In genomic region chr5:55694152-55694830, GRCh38 we compare ENCODE assay signal across 1 cellular context.
TF ChIP-seq lines count a peak whose summit lies in the region.

No MANE protein-coding gene starts in this region.

TF ChIP-seq in HepG2, 621 proteins besides CTCF, POLR2A, EP300 and RAD21 (continued from another document):
- TF ChIP-seq PRDM15 (CRISPR knock-in tag; IDR thresholded peaks at IDR 0.05), result no peak
- TF ChIP-seq PAX8 (CRISPR knock-in tag; IDR thresholded peaks at IDR 0.05; ENCODE audit: borderline replicate concordance), result no peak
- no peak for TF ChIP-seq SAFB2 (CRISPR knock-in tag; IDR thresholded peaks at IDR 0.05; ENCODE audit: borderline replicate concordance, low read depth)
- TF ChIP-seq MTERF4 (CRISPR knock-in tag; IDR thresholded peaks at IDR 0.05), result no peak
- no peak for TF ChIP-seq MAF1 (CRISPR knock-in tag; IDR thresholded peaks at IDR 0.05; ENCODE audit: borderline replicate concordance)
- TF ChIP-seq HNRNPK (IDR thresholded peaks at IDR 0.05; ENCODE audit: low read depth, low read length, poor library complexity, severe bottlenecking), result peak; percentile 96
- no peak for TF ChIP-seq ZSCAN20 (CRISPR knock-in tag; IDR thresholded peaks at IDR 0.05; ENCODE audit: borderline replicate concordance)
- TF ChIP-seq KDM5B (CRISPR knock-in tag; IDR thresholded peaks at IDR 0.05; ENCODE audit: borderline replicate concordance), result no peak
- no peak for TF ChIP-seq CBX5 (CRISPR knock-in tag; IDR thresholded peaks at IDR 0.05; ENCODE audit: borderline replicate concordance)
- TF ChIP-seq YY1 (IDR thresholded peaks at IDR 0.05; ENCODE audit: insufficient read depth, insufficient replicate concordance, low read depth, low read length), result no peak
- no peak for TF ChIP-seq ZNF616 (CRISPR knock-in tag; IDR thresholded peaks at IDR 0.05; ENCODE audit: low read depth)
- no peak for TF ChIP-seq SPEN (CRISPR knock-in tag; IDR thresholded peaks at IDR 0.05; ENCODE audit: low read depth)
- no peak for TF ChIP-seq ZBTB20 (CRISPR knock-in tag; IDR thresholded peaks at IDR 0.05; ENCODE audit: borderline replicate concordance, low read depth)
- TF ChIP-seq ARID4A (CRISPR knock-in tag; IDR thresholded peaks at IDR 0.05; ENCODE audit: borderline replicate concordance), result no peak
- TF ChIP-seq CSRNP2 (CRISPR knock-in tag; conservative IDR thresholded peaks at IDR 0.05; ENCODE audit: low read depth), result no peak
- no peak for TF ChIP-seq FOXP4 (CRISPR knock-in tag; IDR thresholded peaks at IDR 0.05)
- TF ChIP-seq TRAFD1 (CRISPR knock-in tag; IDR thresholded peaks at IDR 0.05; ENCODE audit: borderline replicate concordance), result no peak
- TF ChIP-seq ZUFSP (CRISPR knock-in tag; IDR thresholded peaks at IDR 0.05; ENCODE audit: borderline replicate concordance), result no peak
- TF ChIP-seq GTF3A (CRISPR knock-in tag; conservative IDR thresholded peaks at IDR 0.05), result no peak
- no peak for TF ChIP-seq TRIM24 (CRISPR knock-in tag; IDR thresholded peaks at IDR 0.05)
- TF ChIP-seq ZNF749 (CRISPR knock-in tag; IDR thresholded peaks at IDR 0.05; ENCODE audit: borderline replicate concordance), result no peak
- TF ChIP-seq TFAP4 (IDR thresholded peaks at IDR 0.05; ENCODE audit: borderline replicate concordance, low read depth), result no peak
- peak; percentile 46; the same call in 1 of the 2 replicates for TF ChIP-seq SMC3 (IDR thresholded peaks at IDR 0.05; ENCODE audit: low read length)
- peak; percentile 80 for TF ChIP-seq STAG1 (CRISPR knock-in tag; IDR thresholded peaks at IDR 0.05)
- TF ChIP-seq GATA4 (IDR thresholded peaks at IDR 0.05; ENCODE audit: borderline replicate concordance, low read depth), result no peak
TF ChIP-seq in HepG2: peak in this region for 3.
